In the genomic region with DNA sequence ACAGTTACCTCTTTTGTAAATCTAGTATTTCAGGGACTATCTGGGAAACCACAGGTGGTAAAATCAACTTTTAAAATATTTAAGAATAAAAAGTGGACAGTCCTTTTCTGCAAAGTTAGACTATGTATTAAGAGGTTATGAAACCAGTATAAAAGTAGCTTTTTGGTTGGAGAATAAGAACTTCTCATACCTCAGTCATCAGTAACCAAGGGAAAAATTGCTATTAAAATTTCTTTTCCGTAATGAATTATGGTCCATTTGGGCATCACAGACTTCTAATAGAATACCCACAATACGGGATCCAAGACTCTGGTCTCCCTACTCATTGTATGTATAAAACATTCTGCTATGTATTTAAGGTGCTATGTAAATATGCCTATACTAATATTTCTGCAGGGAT, we compare ENCODE assay signal across 24 cellular contexts. TPM values are rescaled to one million over a fixed set of nuclear protein-coding genes. Genes with fewer than 3 reads are reported as not detected.
DNase-seq lines count a peak whose midpoint lies in the region; ATAC-seq, FAIRE-seq and TF ChIP-seq lines count a peak whose summit lies in the region.
"Had no signal": no experiment of that assay in that cellular context is flagged by ENCODE, and none has a peak within 500 bp of the region (broad histone marks: within the 10 kb centered on the region; RNA-seq: fewer than 3 reads in every experiment).

No MANE protein-coding gene starts in this region.

- H3K4me1 Mint-ChIP-seq in dendritic cell treated with granulocyte-macrophage colony-stimulating factor and Interleukin-4, amounts not matched to agents 40 ng/mL and 50 ng/mL, for 4 days (ENCODE audit: low read depth): peaks cover 43% of the 10 kb centered on the region
- peaks cover 17% of the 10 kb centered on the region for H3K4me1 Mint-ChIP-seq in stimulated activated memory B cell treated with anti-CD40 and anti-IgM and Interleukin-4, amounts not matched to agents 10 μg/mL and 1 μg/mL and 100 μg/mL, for 72 hours

- no peak for FAIRE-seq in A549 (lab: Jason Lieb, UNC)
- FAIRE-seq: G401.6, GM12892, GM18507, GM19239, H54 had no signal

- ATAC-seq in A549 (no peak), psoas muscle (no peak), GM18517 (IDR thresholded peaks at IDR 0.05; ENCODE audit: unreplicated experiment) (no peak), HG02852 (IDR thresholded peaks at IDR 0.05; ENCODE audit: unreplicated experiment) (no peak)
- ATAC-seq in stimulated activated memory B cell treated with anti-CD40 and anti-IgM and Interleukin-4, amounts not matched to agents 10 μg/mL and 1 μg/mL and 100 μg/mL, for 72 hours: no peak

- H3K27ac ChIP-seq in A549 (no peak overlapping the region), SK-N-SH (ENCODE audit: low read depth in 2 of 2, low read length in 1 of 2) (peak overlapping the region; percentile 50 to 63; a peak in 3 of 4 replicates), psoas muscle (peak overlapping the region; percentile 92), spleen (no peak overlapping the region)
- H3K27ac ChIP-seq: C4-2B, PC-9 had no signal

- no peak overlapping the region; the same call in 1 of the 2 replicates for H3K9ac ChIP-seq in SK-N-SH

- TF ChIP-seq RAD21 in A549 (conservative IDR thresholded peaks at IDR 0.05 in 1 of 2, IDR thresholded peaks at IDR 0.05 in 1 of 2) (no peak), SK-N-SH (IDR thresholded peaks at IDR 0.05; ENCODE audit: low read length) (no peak)

- no peaks in the 10 kb centered on the region for H3K27me3 Mint-ChIP-seq in dendritic cell treated with granulocyte-macrophage colony-stimulating factor and Interleukin-4, amounts not matched to agents 40 ng/mL and 50 ng/mL, for 4 days
- no peaks in the 10 kb centered on the region for H3K27me3 Mint-ChIP-seq in stimulated activated memory B cell treated with anti-CD40 and anti-IgM and Interleukin-4, amounts not matched to agents 10 μg/mL and 1 μg/mL and 100 μg/mL, for 72 hours
- H3K27me3 Mint-ChIP-seq: CD8-positive, alpha-beta memory T cell had no signal

- H3K9me3 ChIP-seq in A549 (no peaks in the 10 kb centered on the region), SK-N-SH (no peaks in the 10 kb centered on the region), psoas muscle (no peaks in the 10 kb centered on the region), spleen (no peaks in the 10 kb centered on the region)

- no peaks in the 10 kb centered on the region for H4K20me1 ChIP-seq in SK-N-SH (ENCODE audit: insufficient read depth)

- TF ChIP-seq EP300 in A549 (IDR thresholded peaks at IDR 0.05) (no peak), SK-N-SH (IDR thresholded peaks at IDR 0.05; ENCODE audit: borderline replicate concordance in 1 of 2, low read depth in 1 of 2, low read length in 1 of 2) (no peak)

- TF ChIP-seq POLR2A in A549 (IDR thresholded peaks at IDR 0.05; ENCODE audit: low read length) (no peak), spleen (IDR thresholded peaks at IDR 0.05) (no peak)

- H2AFZ ChIP-seq in SK-N-SH (ENCODE audit: low read depth): no peak overlapping the region
- H2AFZ ChIP-seq: PC-9 had no signal

- TF ChIP-seq CTCF in A549 (IDR thresholded peaks at IDR 0.05) (no peak), SK-N-SH (IDR thresholded peaks at IDR 0.05) (no peak), psoas muscle (IDR thresholded peaks at IDR 0.05) (no peak), spleen (IDR thresholded peaks at IDR 0.05 in 8 of 11, conservative IDR thresholded peaks at IDR 0.05 in 3 of 11) (no peak)

- H3K4me3 ChIP-seq in A549 (no peak overlapping the region), SK-N-SH (ENCODE audit: low read depth in 2 of 2, low read length in 1 of 2) (no peak overlapping the region), psoas muscle (no peak overlapping the region), spleen (no peak overlapping the region)
- H3K4me3 ChIP-seq: PC-9 had no signal

- POLR2A ChIA-PET in A549 (lab: Yijun Ruan, JAX) (no interaction called here), SK-N-SH (lab: Yijun Ruan, JAX) (no interaction called here)

- CTCF ChIA-PET in A549 (lab: Yijun Ruan, JAX): no interaction called here
- CTCF ChIA-PET in SK-N-SH (lab: Yijun Ruan, JAX): no interaction called here

- peaks cover 21% of the 10 kb centered on the region for H3F3A ChIP-seq in SK-N-SH (replicated peaks; ENCODE audit: insufficient read depth)

- no peak overlapping the region for H3K4me3 Mint-ChIP-seq in dendritic cell treated with granulocyte-macrophage colony-stimulating factor and Interleukin-4, amounts not matched to agents 40 ng/mL and 50 ng/mL, for 4 days
- H3K4me3 Mint-ChIP-seq in stimulated activated memory B cell treated with anti-CD40 and anti-IgM and Interleukin-4, amounts not matched to agents 10 μg/mL and 1 μg/mL and 100 μg/mL, for 72 hours: no peak overlapping the region
- H3K4me3 Mint-ChIP-seq: CD8-positive, alpha-beta memory T cell had no signal

- H3K9me2 ChIP-seq in SK-N-SH: no peaks in the 10 kb centered on the region

- H3K4me1 ChIP-seq in A549 (peaks cover 35% of the 10 kb centered on the region), SK-N-SH (ENCODE audit: control insufficient read depth in 1 of 2, insufficient read depth in 2 of 2, low read depth in 1 of 2, low read length in 1 of 2) (peaks cover 2 to 17% of the 10 kb centered on the region in 2 experiments; a peak in 2 of 4 replicates), psoas muscle (peaks cover 61% of the 10 kb centered on the region), spleen (peaks cover 0 to 17% (median 0%) of the 10 kb centered on the region in 6 donors)

- H3K36me3 ChIP-seq in SK-N-SH (replicated peaks in 1 of 2; ENCODE audit: control insufficient read depth in 1 of 2, insufficient read depth in 2 of 2, low read length in 1 of 2) (no peaks in the 10 kb centered on the region), psoas muscle (ENCODE audit: insufficient read depth in 1 of 2, low read depth in 1 of 2) (no peaks in the 10 kb centered on the region), spleen (no peaks in the 10 kb centered on the region)

- H3K36me3 Mint-ChIP-seq in dendritic cell treated with granulocyte-macrophage colony-stimulating factor and Interleukin-4, amounts not matched to agents 40 ng/mL and 50 ng/mL, for 4 days (ENCODE audit: low read depth): peaks cover 7% of the 10 kb centered on the region
- H3K36me3 Mint-ChIP-seq in stimulated activated memory B cell treated with anti-CD40 and anti-IgM and Interleukin-4, amounts not matched to agents 10 μg/mL and 1 μg/mL and 100 μg/mL, for 72 hours: no peaks in the 10 kb centered on the region

- H3K27me3 ChIP-seq in SK-N-SH (ENCODE audit: insufficient read depth) (no peaks in the 10 kb centered on the region), psoas muscle (ENCODE audit: insufficient read depth in 3 of 3, low read length in 2 of 3) (no peaks in the 10 kb centered on the region), spleen (replicated peaks in 1 of 7) (no peaks in the 10 kb centered on the region)

- H3K9me3 Mint-ChIP-seq in dendritic cell treated with granulocyte-macrophage colony-stimulating factor and Interleukin-4, amounts not matched to agents 40 ng/mL and 50 ng/mL, for 4 days: no peaks in the 10 kb centered on the region
- no peaks in the 10 kb centered on the region for H3K9me3 Mint-ChIP-seq in stimulated activated memory B cell treated with anti-CD40 and anti-IgM and Interleukin-4, amounts not matched to agents 10 μg/mL and 1 μg/mL and 100 μg/mL, for 72 hours
- H3K9me3 Mint-ChIP-seq: CD8-positive, alpha-beta memory T cell had no signal

- no peak for DNase-seq in A549 (ENCODE audit: low read depth in 1 of 2, low spot score in 1 of 2)
- no peak for DNase-seq in SK-N-SH
- no peak for DNase-seq in psoas muscle
- no peak for DNase-seq in spleen
- DNase-seq: 8988T; Calu3; CD8-positive, alpha-beta memory T cell; MM.1S; NCI-H1048; NCI-H1417 treated with DMSO at 0.1 percent for 48 hours; NCI-H187; PC-9; RPMI8226; SHP77 had no signal

- 89% methylated on average over 2 of the region's 2 CpGs for WGBS in A549 (ENCODE audit: missing lambda C conversion rate)
- WGBS in SK-N-SH (ENCODE audit: low lambda C conversion rate): 90% methylated on average over 2 of the region's 2 CpGs
- WGBS in psoas muscle, 3 donors: 93 to 95% (median 93%) methylated on average over 2 of the region's 2 CpGs
- 94 to 99% (median 98%) methylated on average over 2 of the region's 2 CpGs for WGBS in spleen, 5 donors

- H3K4me2 ChIP-seq in A549 (peak overlapping the region; percentile 20; the same call in 1 of the 3 replicates), SK-N-SH (peak overlapping the region; percentile 29)
- H3K4me2 ChIP-seq: PC-9 had no signal

- peak overlapping the region; percentile 76 for H3K27ac Mint-ChIP-seq in dendritic cell treated with granulocyte-macrophage colony-stimulating factor and Interleukin-4, amounts not matched to agents 40 ng/mL and 50 ng/mL, for 4 days
- no peak overlapping the region for H3K27ac Mint-ChIP-seq in stimulated activated memory B cell treated with anti-CD40 and anti-IgM and Interleukin-4, amounts not matched to agents 10 μg/mL and 1 μg/mL and 100 μg/mL, for 72 hours

- intact Hi-C loops in dendritic cell treated with granulocyte-macrophage colony-stimulating factor and Interleukin-4, amounts not matched to agents 40 ng/mL and 50 ng/mL, for 4 days (cut with micrococcal nuclease): loop anchor here (5.0 kb wide), 1 partner anchor 35 kb away; no protein-coding TSS in a partner anchor
- intact Hi-C loops in psoas muscle (cut with DNase I): no loop called here
- intact Hi-C loops in spleen (cut with DNase I; ENCODE audit: low total_unique reads): no loop called here

- peaks cover 76% of the 10 kb centered on the region for H3K79me2 ChIP-seq in SK-N-SH (ENCODE audit: insufficient read depth)

TF ChIP-seq in A549, 52 proteins besides CTCF, POLR2A, EP300 and RAD21 (continues in another document):
- TF ChIP-seq GATA3 (IDR thresholded peaks at IDR 0.05; ENCODE audit: borderline replicate concordance): no peak
- no peak for TF ChIP-seq HOXB13 (CRISPR knock-in tag; IDR thresholded peaks at IDR 0.05; ENCODE audit: low read depth)
- TF ChIP-seq BHLHE40 (IDR thresholded peaks at IDR 0.05; ENCODE audit: low read depth, low read length): no peak

RNA-seq across cellular contexts. Expression of gene ABL2, which starts 51.9 kb away (rescaled TPM):
- 12.4 and 15.9 TPM in 2 replicates for polyA plus RNA-seq in A549 (2011; rRNA removed)
- polyA plus RNA-seq in A549 (2012; cell fraction: cytosol; rRNA removed): 3.0 and 4.1 TPM in 2 replicates
- 6.8 and 8.9 TPM in 2 replicates for polyA plus RNA-seq in A549 (2012; cell fraction: nucleus; rRNA removed)
- polyA plus RNA-seq in A549 (2017; fragmentation: RNase III; extraction: RNeasy Plus Mini Kit Qiagen cat#74134 plus additional on column Dnase treatment): 12.4 to 18.7 TPM (median 12.9 TPM) in 3 replicates
- polyA minus RNA-seq in A549 (2011; rRNA and poly(A)+ RNA removed): 44.9 and 50.5 TPM in 2 replicates
- polyA plus RNA-seq in SK-N-SH (2012; rRNA removed): 7.5 and 10.6 TPM in 2 replicates
- polyA plus RNA-seq in SK-N-SH (2012; cell fraction: cytosol; rRNA removed): 6.6 and 7.3 TPM in 2 replicates
- 14.9 and 24.6 TPM in 2 replicates for polyA plus RNA-seq in SK-N-SH (2012; cell fraction: nucleus; rRNA removed)
- total RNA-seq in psoas muscle: 10 to 100 TPM in 1 of 4 donors, 1 to 10 TPM in 3; 8.6 to 10.2 (median 8.9) TPM
- 10 to 100 TPM in 1 of 3 donors, 1 to 10 TPM in 2; 1.4 to 11.7 (median 3.3) TPM for polyA plus RNA-seq in psoas muscle
- total RNA-seq in spleen: 10 to 100 TPM; 12.8 to 21.7 (median 17.7) TPM
- 1 to 10 TPM; 1.3 to 2.6 (median 1.5) TPM for polyA plus RNA-seq in spleen

Comparison
In these comparisons a context has a peak if more than half of its experiments do, and no peak if none do; other contexts are left out.
1. H3K27ac ChIP-seq: peak in SK-N-SH (2 of 2) and psoas muscle (single experiment); none in A549 (0 of 2) and spleen (0 of 8).
2. Of the 12 proteins assayed by ChIP-seq in both A549 and SK-N-SH: peak only in A549: none; only in SK-N-SH: none; in both: RFX5; in neither: 11.